Comparison of ENCODE assay signal across 9 cellular contexts in the genomic region with DNA sequence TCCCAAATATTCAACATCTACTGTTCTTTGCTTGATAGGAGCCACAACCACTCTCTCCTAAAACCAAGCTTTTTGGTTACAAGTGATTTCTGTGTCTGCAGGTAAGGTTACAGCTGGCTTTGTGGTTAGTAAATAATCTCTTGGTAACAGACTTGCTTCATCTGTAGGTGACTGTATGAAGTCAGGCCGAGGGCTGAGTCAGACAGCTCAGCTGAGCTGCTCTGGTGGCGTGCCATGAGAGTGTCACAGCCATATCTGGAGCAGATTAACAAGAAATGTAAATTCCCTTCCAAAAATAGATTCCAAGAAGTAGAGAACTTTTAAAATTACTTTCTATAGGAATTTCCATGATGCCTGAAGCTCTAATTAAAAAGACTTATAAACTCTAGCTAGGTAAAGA. TPM values are rescaled to one million over a fixed set of nuclear protein-coding genes. Genes with fewer than 3 reads are reported as not detected.
DNase-seq lines count a peak whose midpoint lies in the region; ATAC-seq, FAIRE-seq and TF ChIP-seq lines count a peak whose summit lies in the region.
"Had no signal": no experiment of that assay in that cellular context is flagged by ENCODE, and none has a peak within 500 bp of the region (broad histone marks: within the 10 kb centered on the region; RNA-seq: fewer than 3 reads in every experiment).

No MANE protein-coding gene starts in this region.

- H3K4me1 ChIP-seq in PC-9 (replicated peaks; ENCODE audit: insufficient read depth) (peaks cover 14% of the 10 kb centered on the region), A673 (ENCODE audit: insufficient read depth, low read length, poor library complexity, severe bottlenecking) (no peaks in the 10 kb centered on the region)

- no peak overlapping the region for H3K27ac ChIP-seq in PC-9
- no peak overlapping the region for H3K27ac ChIP-seq in A673 (ENCODE audit: low read depth, low read length, poor library complexity, severe bottlenecking)

- H3K4me3 Mint-ChIP-seq in activated CD4-positive, alpha-beta memory T cell treated with anti-CD3 and anti-CD28 coated beads, Interleukin-2, amount 10 ng/mL, durations not matched to agents 7 days and 5 days, result no peak overlapping the region

- H3K4me2 ChIP-seq in PC-9, result peak overlapping the region; percentile 32

- H2AFZ ChIP-seq in PC-9, result no peak overlapping the region

- no peak for TF ChIP-seq POLR2A in H54 (IDR thresholded peaks at IDR 0.05; ENCODE audit: low read depth, low read length)

- in situ Hi-C loops in GM13977 (cut with MboI; ENCODE audit: low pct_unique_long_range_greater_than_20kb, low sequenced_read_pairs, unreplicated experiment), result no loop called here

- peak; percentile 90 for ATAC-seq in HG02571 (IDR thresholded peaks at IDR 0.05; ENCODE audit: unreplicated experiment)

- H3K9me3 ChIP-seq in PC-9 (ENCODE audit: insufficient read depth, low read depth) (no peaks in the 10 kb centered on the region), A673 (ENCODE audit: low read depth, low read length, poor library complexity, severe bottlenecking) (no peaks in the 10 kb centered on the region)

- no peaks in the 10 kb centered on the region for H3K36me3 Mint-ChIP-seq in activated CD4-positive, alpha-beta memory T cell treated with anti-CD3 and anti-CD28 coated beads, Interleukin-2, amount 10 ng/mL, durations not matched to agents 7 days and 5 days (ENCODE audit: low read depth)

- no peaks in the 10 kb centered on the region for H4K20me1 ChIP-seq in PC-9 (ENCODE audit: insufficient read depth)

- POLR2A ChIA-PET in PC-9 (lab: Charles Lee; ENCODE audit: unreplicated experiment) (no interaction called here), A673 (lab: Charles Lee; ENCODE audit: low non-redundant PET) (no interaction called here)
- POLR2A ChIA-PET in activated CD4-positive, alpha-beta memory T cell treated with anti-CD3 and anti-CD28 coated beads, Interleukin-2, amount 10 ng/mL, durations not matched to agents 7 days and 5 days (lab: Charles Lee), result no interaction called here

- no peaks in the 10 kb centered on the region for H3K9me2 ChIP-seq in PC-9 (ENCODE audit: insufficient read depth)

- TF ChIP-seq CTCF in GM13977 (IDR thresholded peaks at IDR 0.05; ENCODE audit: extremely low read depth, insufficient read depth, missing control alignments) (no peak), PC-9 (conservative IDR thresholded peaks at IDR 0.05) (no peak), A673 (conservative IDR thresholded peaks at IDR 0.05; ENCODE audit: low read depth, low read length) (no peak)

- H3K27ac Mint-ChIP-seq in activated CD4-positive, alpha-beta memory T cell treated with anti-CD3 and anti-CD28 coated beads, Interleukin-2, amount 10 ng/mL, durations not matched to agents 7 days and 5 days, result no peak overlapping the region

- H3K36me3 ChIP-seq in PC-9 (ENCODE audit: low read depth) (no peaks in the 10 kb centered on the region), A673 (ENCODE audit: insufficient read depth, low read length, poor library complexity, severe bottlenecking) (no peaks in the 10 kb centered on the region)

- H3K27me3 Mint-ChIP-seq in activated CD4-positive, alpha-beta memory T cell treated with anti-CD3 and anti-CD28 coated beads, Interleukin-2, amount 10 ng/mL, durations not matched to agents 7 days and 5 days, result no peaks in the 10 kb centered on the region

- H3F3A ChIP-seq in PC-9 (ENCODE audit: insufficient read depth, low read depth), result no peaks in the 10 kb centered on the region

- H3K4me3 ChIP-seq in PC-9 (no peak overlapping the region), A673 (ENCODE audit: low read depth, low read length, poor library complexity, severe bottlenecking) (no peak overlapping the region)

- H3K79me2 ChIP-seq in PC-9 (ENCODE audit: low read depth), result no peaks in the 10 kb centered on the region

- no peaks in the 10 kb centered on the region for H3K9me3 Mint-ChIP-seq in activated CD4-positive, alpha-beta memory T cell treated with anti-CD3 and anti-CD28 coated beads, Interleukin-2, amount 10 ng/mL, durations not matched to agents 7 days and 5 days

- DNase-seq in GM13977 (ENCODE audit: low spot score) (peak; percentile 40), PC-9 (peak in 1 of 2 experiments; percentile 89), A673 (ENCODE audit: low spot score) (no peak), H54 (ENCODE audit: insufficient read length, low spot score) (no peak), NCI-H748 treated with DMSO at 0.1 percent for 48 hours (lab: John Stamatoyannopoulos, UW) (no peak)
- no peak for DNase-seq in activated CD4-positive, alpha-beta memory T cell treated with anti-CD3 and anti-CD28 coated beads, Interleukin-2, amount 10 ng/mL, durations not matched to agents 7 days and 5 days

- CTCF ChIA-PET in PC-9 (lab: Charles Lee) (no interaction called here), A673 (lab: Charles Lee) (no interaction called here)
- CTCF ChIA-PET in activated CD4-positive, alpha-beta memory T cell treated with anti-CD3 and anti-CD28 coated beads, Interleukin-2, amount 10 ng/mL, durations not matched to agents 7 days and 5 days (lab: Charles Lee), result no interaction called here

- FAIRE-seq in islet of Langerhans (lab: Jason Lieb, UNC) (peak; percentile 24), H54 (lab: Jason Lieb, UNC) (no peak)

- no peaks in the 10 kb centered on the region for H3K4me1 Mint-ChIP-seq in activated CD4-positive, alpha-beta memory T cell treated with anti-CD3 and anti-CD28 coated beads, Interleukin-2, amount 10 ng/mL, durations not matched to agents 7 days and 5 days

- intact Hi-C loops in PC-9 (cut with micrococcal nuclease; ENCODE audit: unreplicated experiment) (no loop called here), A673 (cut with micrococcal nuclease; ENCODE audit: unreplicated experiment) (no loop called here)

- H3K27me3 ChIP-seq in PC-9 (ENCODE audit: insufficient read depth, low read depth) (no peaks in the 10 kb centered on the region), A673 (replicated peaks; ENCODE audit: insufficient read depth, low read depth, low read length, poor library complexity) (no peaks in the 10 kb centered on the region)

- BruUV-seq in PC-9 (replicated peaks; lab: Mats Ljungman, UMichigan) (no TSS peak), A673 (replicated peaks; lab: Mats Ljungman, UMichigan) (no TSS peak)

RNA-seq across cellular contexts. Expression of a gene that starts 23.7 kb away (rescaled TPM):
- total RNA-seq in PC-9 (2021), result not detected in 2 replicates
- total RNA-seq in activated CD4-positive, alpha-beta memory T cell treated with anti-CD3 and anti-CD28 coated beads, Interleukin-2, amount 10 ng/mL, durations not matched to agents 7 days and 5 days, result not detected
- not detected in 2 replicates for total RNA-seq in A673 (2021)
- total RNA-seq: dermis microvascular lymphatic vessel endothelial cell had no signal
